In the genomic region with DNA sequence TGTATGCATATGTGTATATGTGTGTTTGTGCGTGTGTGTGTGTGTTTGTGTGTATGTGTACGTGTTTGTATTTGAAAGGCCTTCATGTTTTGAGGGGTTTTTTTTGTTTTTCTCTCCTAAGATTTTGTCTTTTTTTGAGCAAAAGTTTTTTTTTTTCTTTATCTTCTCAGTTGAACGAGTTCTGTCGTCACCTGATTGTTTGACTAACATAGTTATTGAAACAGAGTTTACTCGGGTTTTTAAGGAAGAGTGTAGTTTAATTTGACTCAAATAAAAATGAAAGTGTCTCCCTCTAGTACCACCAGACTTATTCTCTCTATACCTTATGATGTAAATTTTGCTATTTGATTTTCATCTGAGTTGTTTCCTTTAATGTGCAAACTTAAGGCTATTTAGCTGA, we compare ENCODE assay signal across 16 cellular contexts.
DNase-seq lines count a peak whose midpoint lies in the region; ATAC-seq, FAIRE-seq and TF ChIP-seq lines count a peak whose summit lies in the region.
"Had no signal": no experiment of that assay in that cellular context is flagged by ENCODE, and none has a peak within 500 bp of the region (broad histone marks: within the 10 kb centered on the region; RNA-seq: fewer than 3 reads in every experiment).

No MANE protein-coding gene starts in this region.

- in situ Hi-C loops in IMR-90 (cut with MboI; ENCODE audit: low sequenced_read_pairs): no loop called here

- H3K4me1 Mint-ChIP-seq in Caco-2 (ENCODE audit: low read depth, unreplicated experiment): peaks cover 16% of the 10 kb centered on the region
- H3K4me1 Mint-ChIP-seq: B cell had no signal

- peak; percentile 96 for FAIRE-seq in urothelium cell line (lab: Jason Lieb, UNC)

- no peak overlapping the region for H4K5ac ChIP-seq in IMR-90 (ENCODE audit: low read depth, low read length)

- WGBS in IMR-90 (ENCODE audit: extremely low coverage in 2 of 2, insufficient read length in 1 of 2), 2 experiments: no CpG with 5 or more reads among the region's 5 CpGs
- 60% methylated on average over 5 of the region's 5 CpGs for WGBS in hepatocyte (ENCODE audit: low lambda C conversion rate, missing lambda C conversion rate)

- no peaks in the 10 kb centered on the region for H3K36me3 Mint-ChIP-seq in Caco-2 (ENCODE audit: insufficient read depth, unreplicated experiment)

- no peak overlapping the region for H3K14ac ChIP-seq in IMR-90 (replicated peaks; ENCODE audit: low read depth, low read length)

- no peaks in the 10 kb centered on the region for H3K79me2 ChIP-seq in hepatocyte

- H3K36me3 ChIP-seq in Caco-2 (ENCODE audit: control insufficient read depth, insufficient read depth, low read length) (no peaks in the 10 kb centered on the region), IMR-90 (ENCODE audit: control insufficient read depth, insufficient read depth, low read length) (no peaks in the 10 kb centered on the region), hepatocyte (replicated peaks; ENCODE audit: insufficient read depth, low read depth) (no peaks in the 10 kb centered on the region)

- H2BK120ac ChIP-seq in IMR-90 (ENCODE audit: low read depth, low read length): no peak overlapping the region

- no peak overlapping the region for H2AK5ac ChIP-seq in IMR-90 (ENCODE audit: low read depth, low read length)

- peaks cover 10% of the 10 kb centered on the region for H3K9me3 Mint-ChIP-seq in Caco-2 (ENCODE audit: unreplicated experiment)
- H3K9me3 Mint-ChIP-seq: CD4-positive, alpha-beta T cell had no signal

- peak overlapping the region; percentile 3 for H2BK5ac ChIP-seq in IMR-90 (ENCODE audit: low read depth, low read length, poor library complexity, severe bottlenecking)

- no peak overlapping the region for H2AK9ac ChIP-seq in IMR-90 (replicated peaks; ENCODE audit: low read depth, low read length, poor library complexity)

- no peak overlapping the region for H4K8ac ChIP-seq in IMR-90 (ENCODE audit: low read depth in 2 of 2, low read length in 2 of 2)

- H3K9me3 ChIP-seq in Caco-2 (peaks cover 19% of the 10 kb centered on the region; the same call in 1 of the 2 replicates), IMR-90 (ENCODE audit: control insufficient read depth, insufficient read depth, low read length) (no peaks in the 10 kb centered on the region), hepatocyte (ENCODE audit: low read depth) (no peaks in the 10 kb centered on the region)

- H3K9ac ChIP-seq in IMR-90 (ENCODE audit: low read depth, low read length): no peak overlapping the region

- H3K27ac ChIP-seq in IMR-90 (ENCODE audit: insufficient read depth, low read length) (no peak overlapping the region), hepatocyte (peak overlapping the region; percentile 9)

- CTCF ChIA-PET in Caco-2 (lab: Charles Lee): no interaction called here
- CTCF ChIA-PET in IMR-90 (lab: Yijun Ruan, JAX): no interaction called here

- H2AFZ ChIP-seq in IMR-90 (replicated peaks; ENCODE audit: low read length, poor library complexity) (no peak overlapping the region), hepatocyte (no peak overlapping the region)

- H4K91ac ChIP-seq in IMR-90 (ENCODE audit: insufficient read depth, low read depth, low read length): no peak overlapping the region

- no TSS peak for BruUV-seq in Caco-2 (replicated peaks; lab: Mats Ljungman, UMichigan)
- no TSS peak for BruUV-seq in IMR-90 (replicated peaks; lab: Mats Ljungman, UMichigan)

- H3K27me3 Mint-ChIP-seq in Caco-2 (ENCODE audit: insufficient read depth, unreplicated experiment): no peaks in the 10 kb centered on the region
- H3K27me3 Mint-ChIP-seq: CD4-positive, alpha-beta T cell had no signal

- intact Hi-C loops in Caco-2 (cut with micrococcal nuclease; ENCODE audit: unreplicated experiment): no loop called here
- intact Hi-C loops in IMR-90 (cut with micrococcal nuclease): no loop called here

- H3K27ac Mint-ChIP-seq in Caco-2 (ENCODE audit: unreplicated experiment): peak overlapping the region; percentile 4
- H3K27ac Mint-ChIP-seq: B cell; CD4-positive, alpha-beta T cell had no signal

- TF ChIP-seq CTCF in Caco-2 (IDR thresholded peaks at IDR 0.05; ENCODE audit: insufficient read depth in 1 of 2, low read depth in 1 of 2, low read length in 1 of 2, severe bottlenecking in 1 of 2, unreplicated experiment in 1 of 2) (no peak), IMR-90 (conservative IDR thresholded peaks at IDR 0.05; ENCODE audit: low read depth, low read length) (no peak), hepatocyte (IDR thresholded peaks at IDR 0.05; ENCODE audit: poor library complexity) (no peak)

- no peak overlapping the region for H3K4me3 Mint-ChIP-seq in Caco-2 (ENCODE audit: unreplicated experiment)
- H3K4me3 Mint-ChIP-seq: B cell; CD4-positive, alpha-beta T cell had no signal

- H3K4me3 ChIP-seq in Caco-2 (ENCODE audit: low read depth, low read length) (no peak overlapping the region), IMR-90 (ENCODE audit: insufficient read depth, low read depth, low read length) (no peak overlapping the region), hepatocyte (no peak overlapping the region)
- H3K4me3 ChIP-seq: K562 had no signal

- H3K4ac ChIP-seq in IMR-90 (ENCODE audit: low read depth, low read length): no peak overlapping the region

- no peak overlapping the region for H3K23ac ChIP-seq in IMR-90 (ENCODE audit: low read depth, low read length)

- H2BK15ac ChIP-seq in IMR-90 (ENCODE audit: low read depth, low read length): no peak overlapping the region

- H3K9me1 ChIP-seq in IMR-90 (ENCODE audit: insufficient read depth, low read length): no peaks in the 10 kb centered on the region

- no peak for ATAC-seq in IMR-90 (ENCODE audit: low read depth)
- ATAC-seq: HCT116, K562 had no signal

- H3K79me1 ChIP-seq in IMR-90 (ENCODE audit: low read depth in 1 of 2, low read length in 2 of 2): no peaks in the 10 kb centered on the region

- no peak for DNase-seq in Caco-2
- no peak for DNase-seq in IMR-90
- DNase-seq in hepatocyte (ENCODE audit: low spot score): no peak
- no peak for DNase-seq in urothelium cell line (ENCODE audit: low spot score)
- DNase-seq in SKM-1 treated with dmso at 0.1 percent for 144 hours (lab: John Stamatoyannopoulos, UW; ENCODE audit: unreplicated experiment): no peak
- no peak for DNase-seq in effector CD4-positive, alpha-beta T cell
- no peak for DNase-seq in A172 (ENCODE audit: low spot score)
- DNase-seq: 8988T; C1 segment of cervical spinal cord; CD4-positive, alpha-beta T cell; DMS79 treated with DMSO at 0.1 percent for 48 hours; EL; Kasumi-1 had no signal

- H3K4me1 ChIP-seq in Caco-2 (peaks cover 14% of the 10 kb centered on the region), IMR-90 (ENCODE audit: control insufficient read depth, insufficient read depth, low read length) (no peaks in the 10 kb centered on the region), hepatocyte (ENCODE audit: insufficient read depth) (no peaks in the 10 kb centered on the region)

- H4K20me1 ChIP-seq in IMR-90 (ENCODE audit: insufficient read depth, low read length) (no peaks in the 10 kb centered on the region), hepatocyte (ENCODE audit: insufficient read depth, poor library complexity, severe bottlenecking) (no peaks in the 10 kb centered on the region)

- dilution Hi-C loops in IMR-90 (cut with HindIII; ENCODE audit: low sequenced_read_pairs, unreplicated experiment): no loop called here

- POLR2A ChIA-PET in Caco-2 (lab: Charles Lee) (no interaction called here), IMR-90 (lab: Charles Lee; ENCODE audit: unreplicated experiment) (no interaction called here)

- TF ChIP-seq RAD21 in IMR-90 (IDR thresholded peaks at IDR 0.05; ENCODE audit: low read length): no peak

- H3K56ac ChIP-seq in IMR-90 (ENCODE audit: extremely low read depth, insufficient read depth, low read length): no peak overlapping the region

- no peak overlapping the region for H3K18ac ChIP-seq in IMR-90 (ENCODE audit: low read depth, low read length)

- H3K9me2 ChIP-seq in hepatocyte (replicated peaks; ENCODE audit: insufficient read depth): no peaks in the 10 kb centered on the region

- H2BK20ac ChIP-seq in IMR-90 (ENCODE audit: low read depth, low read length): no peak overlapping the region

- TF ChIP-seq POLR2A in IMR-90 (IDR thresholded peaks at IDR 0.05; ENCODE audit: low read depth, low read length): no peak

- no peaks in the 10 kb centered on the region for H3K27me3 ChIP-seq in Caco-2 (replicated peaks; ENCODE audit: control insufficient read depth, insufficient read depth, low read length)
- peaks cover 19% of the 10 kb centered on the region for H3K27me3 ChIP-seq in IMR-90 (ENCODE audit: control insufficient read depth, insufficient read depth, low read length)
- H3K27me3 ChIP-seq in hepatocyte: no peaks in the 10 kb centered on the region

- H3K4me2 ChIP-seq in IMR-90 (ENCODE audit: low read depth, low read length) (no peak overlapping the region), hepatocyte (no peak overlapping the region)

TF ChIP-seq in IMR-90, 13 proteins besides CTCF, POLR2A, EP300 and RAD21 (continues in another document):
- no peak for TF ChIP-seq RCOR1 (IDR thresholded peaks at IDR 0.05; ENCODE audit: insufficient replicate concordance, low read length)
- no peak for TF ChIP-seq FOS (IDR thresholded peaks at IDR 0.05; ENCODE audit: low read depth, low read length)
- TF ChIP-seq NFE2L2 (IDR thresholded peaks at IDR 0.05; ENCODE audit: low read depth, low read length): no peak
- TF ChIP-seq RFX5 (IDR thresholded peaks at IDR 0.05; ENCODE audit: low read depth, low read length): no peak
- TF ChIP-seq MAFK (IDR thresholded peaks at IDR 0.05; ENCODE audit: low read depth, low read length): no peak
- TF ChIP-seq, protein P1, sequence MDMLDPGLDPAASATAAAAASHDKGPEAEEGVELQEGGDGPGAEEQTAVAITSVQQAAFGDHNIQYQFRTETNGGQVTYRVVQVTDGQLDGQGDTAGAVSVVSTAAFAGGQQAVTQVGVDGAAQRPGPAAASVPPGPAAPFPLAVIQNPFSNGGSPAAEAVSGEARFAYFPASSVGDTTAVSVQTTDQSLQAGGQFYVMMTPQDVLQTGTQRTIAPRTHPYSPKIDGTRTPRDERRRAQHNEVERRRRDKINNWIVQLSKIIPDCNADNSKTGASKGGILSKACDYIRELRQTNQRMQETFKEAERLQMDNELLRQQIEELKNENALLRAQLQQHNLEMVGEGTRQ (IDR thresholded peaks at IDR 0.05; ENCODE audit: low read depth, low read length): no peak
- no peak for TF ChIP-seq BHLHE40 (IDR thresholded peaks at IDR 0.05; ENCODE audit: low read depth, low read length)
- no peak for TF ChIP-seq SMC3 (IDR thresholded peaks at IDR 0.05; ENCODE audit: low read depth, low read length)
- TF ChIP-seq CEBPB (IDR thresholded peaks at IDR 0.05; ENCODE audit: low read depth, low read length): no peak
- TF ChIP-seq MAZ (IDR thresholded peaks at IDR 0.05; ENCODE audit: borderline replicate concordance, low read depth, low read length): no peak
- TF ChIP-seq MXI1 (IDR thresholded peaks at IDR 0.05; ENCODE audit: borderline replicate concordance, low read depth, low read length): no peak
- TF ChIP-seq CHD1 (IDR thresholded peaks at IDR 0.05; ENCODE audit: low read depth, low read length): no peak
